ENCODE assay signal across 21 cellular contexts in the genomic region with DNA sequence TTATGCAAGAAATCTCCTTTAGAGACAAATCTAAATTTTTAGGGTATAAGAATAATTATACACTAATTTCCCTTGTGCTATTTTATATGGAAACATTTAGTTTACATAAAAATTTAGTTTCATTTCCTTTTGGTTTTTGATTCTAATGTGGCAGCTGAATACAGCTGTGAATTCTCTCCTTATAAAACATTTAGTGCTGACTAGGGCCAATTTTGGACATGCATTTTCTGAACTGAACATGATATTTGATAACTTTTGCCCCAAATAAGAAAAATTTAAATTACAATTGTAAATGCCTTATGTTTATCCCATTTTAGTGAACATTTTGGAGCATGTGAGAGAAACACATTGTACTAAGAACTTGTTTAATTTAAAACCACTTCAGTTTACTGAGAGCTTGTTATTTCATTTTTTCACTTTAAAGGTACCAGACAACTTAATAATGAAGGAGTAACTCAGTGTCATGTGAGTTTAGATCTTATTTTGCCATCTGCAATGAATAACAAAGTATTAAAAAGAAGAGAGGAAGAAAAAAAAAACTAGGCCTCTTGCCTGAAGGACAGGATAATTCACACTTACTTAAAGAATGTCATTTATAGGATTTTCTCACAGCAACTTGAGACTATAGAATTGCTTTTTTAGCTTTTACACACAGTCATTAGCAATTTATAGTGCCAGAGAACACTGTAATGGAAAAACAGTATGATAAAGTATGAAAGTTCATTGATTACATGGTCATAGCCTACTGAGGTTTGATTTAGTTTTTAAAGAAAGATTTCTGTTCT.
"Had no signal": no experiment of that assay in that cellular context is flagged by ENCODE, and none has a peak within 500 bp of the region (broad histone marks: within the 10 kb centered on the region; RNA-seq: fewer than 3 reads in every experiment).

No MANE protein-coding gene starts in this region.

- H3K4me3 ChIP-seq: cardiac muscle cell had no signal

- H3K4me3 Mint-ChIP-seq: activated CD8-positive, alpha-beta T cell treated with anti-CD3 and anti-CD28 coated beads, Interleukin-2, amount 10 ng/mL, durations not matched to agents 7 days and 5 days; activated naive CD4-positive, alpha-beta T cell treated with anti-CD3 and anti-CD28 coated beads, Interleukin-2, amount 10 ng/mL, durations not matched to agents 7 days and 5 days; activated naive CD8-positive, alpha-beta T cell treated with anti-CD3 and anti-CD28 coated beads for 36 hours; activated T-cell treated with anti-CD3 and anti-CD28 coated beads, Interleukin-2, amount 50 U/mL, for 24 hours; T-helper 1 cell treated with Interleukin-12 subunit alpha and Interleukin-12 subunit beta and Interleukin-4 antibody, amounts not matched to agents 30 μg/mL and 1 μg/mL, for 36 hours had no signal

- H3K27me3 Mint-ChIP-seq: activated naive CD4-positive, alpha-beta T cell treated with anti-CD3 and anti-CD28 coated beads, Interleukin-2, amount 10 ng/mL, durations not matched to agents 7 days and 5 days; activated naive CD8-positive, alpha-beta T cell treated with anti-CD3 and anti-CD28 coated beads for 36 hours; activated T-cell treated with anti-CD3 and anti-CD28 coated beads, Interleukin-2, amount 50 U/mL, for 24 hours had no signal

- H3K4me1 Mint-ChIP-seq: activated naive CD4-positive, alpha-beta T cell treated with anti-CD3 and anti-CD28 coated beads, Interleukin-2, amount 10 ng/mL, durations not matched to agents 7 days and 5 days; activated naive CD8-positive, alpha-beta T cell treated with anti-CD3 and anti-CD28 coated beads for 36 hours had no signal

- DNase-seq: activated CD4-positive, alpha-beta T cell treated with anti-CD3 and anti-CD28 coated beads for 4 hours; activated CD8-positive, alpha-beta memory T cell treated with anti-CD3 and anti-CD28 coated beads, Interleukin-2, amount 50 U/mL, for 48 hours; activated CD8-positive, alpha-beta T cell treated with anti-CD3 and anti-CD28 coated beads, Interleukin-2, amount 10 ng/mL, durations not matched to agents 7 days and 5 days; activated gamma-delta T cell; activated naive CD4-positive, alpha-beta T cell treated with anti-CD3 and anti-CD28 coated beads, Interleukin-2, amount 10 ng/mL, durations not matched to agents 7 days and 5 days; activated naive CD8-positive, alpha-beta T cell treated with anti-CD3 and anti-CD28 coated beads for 36 hours; activated T-cell treated with anti-CD3 and anti-CD28 coated beads, Interleukin-2, amount 50 U/mL, for 24 hours; brain microvascular endothelial cell; MM.1S; NCI-H1105; NCI-H1436; NCI-H1694 treated with DMSO at 0.1 percent for 48 hours; NCI-H2029 treated with DMSO at 0.1 percent for 48 hours; NCI-H345; NCI-H510A; NCI-H526 treated with DMSO at 0.1 percent for 48 hours; NCI-H82; SIG-M5 had no signal

- H3K36me3 Mint-ChIP-seq: activated naive CD4-positive, alpha-beta T cell treated with anti-CD3 and anti-CD28 coated beads, Interleukin-2, amount 10 ng/mL, durations not matched to agents 7 days and 5 days; activated naive CD8-positive, alpha-beta T cell treated with anti-CD3 and anti-CD28 coated beads for 36 hours had no signal

- H3K27ac Mint-ChIP-seq: activated CD8-positive, alpha-beta T cell treated with anti-CD3 and anti-CD28 coated beads, Interleukin-2, amount 10 ng/mL, durations not matched to agents 7 days and 5 days; activated naive CD4-positive, alpha-beta T cell treated with anti-CD3 and anti-CD28 coated beads, Interleukin-2, amount 10 ng/mL, durations not matched to agents 7 days and 5 days; activated naive CD8-positive, alpha-beta T cell treated with anti-CD3 and anti-CD28 coated beads for 36 hours; activated T-cell treated with anti-CD3 and anti-CD28 coated beads, Interleukin-2, amount 50 U/mL, for 24 hours; T-helper 1 cell treated with Interleukin-12 subunit alpha and Interleukin-12 subunit beta and Interleukin-4 antibody, amounts not matched to agents 30 μg/mL and 1 μg/mL, for 36 hours had no signal

- H3K36me3 ChIP-seq: brain microvascular endothelial cell, cardiac muscle cell had no signal

- H3K9me3 Mint-ChIP-seq: activated naive CD4-positive, alpha-beta T cell treated with anti-CD3 and anti-CD28 coated beads, Interleukin-2, amount 10 ng/mL, durations not matched to agents 7 days and 5 days; activated naive CD8-positive, alpha-beta T cell treated with anti-CD3 and anti-CD28 coated beads for 36 hours; T-helper 1 cell treated with Interleukin-12 subunit alpha and Interleukin-12 subunit beta and Interleukin-4 antibody, amounts not matched to agents 30 μg/mL and 1 μg/mL, for 36 hours had no signal

- H3K27me3 ChIP-seq: brain microvascular endothelial cell, cardiac muscle cell had no signal

- ATAC-seq: activated CD4-positive, CD25-positive, alpha-beta regulatory T cell treated with anti-CD3 and anti-CD28 coated beads, Interleukin-2, amount 50 U/mL, for 24 hours; activated CD8-positive, alpha-beta T cell treated with anti-CD3 and anti-CD28 coated beads, Interleukin-2, amount 10 ng/mL, durations not matched to agents 7 days and 5 days had no signal

- H3K27ac ChIP-seq: brain microvascular endothelial cell, cardiac muscle cell had no signal
